In genomic region chr19:39306075-39306474, GRCh38 we compare ENCODE assay signal across 34 cellular contexts. TPM values are rescaled to one million over a fixed set of nuclear protein-coding genes. Genes with fewer than 3 reads are reported as not detected.
"Had no signal": no experiment of that assay in that cellular context is flagged by ENCODE, and none has a peak within 500 bp of the region (broad histone marks: within the 10 kb centered on the region; RNA-seq: fewer than 3 reads in every experiment).

No MANE protein-coding gene starts in this region.

- H3K4me3 Mint-ChIP-seq: dendritic cell treated with granulocyte-macrophage colony-stimulating factor and Interleukin-4, amounts not matched to agents 40 ng/mL and 50 ng/mL, for 4 days; naive B cell; natural killer cell treated with Interleukin-12 subunit alpha and Interleukin-12 subunit beta and Interleukin-15 and Interleukin-18, amount 100 ng/mL, for 72 hours; stimulated activated effector memory CD8-positive, alpha-beta T cell treated with anti-CD3 and anti-CD28 coated beads, Interleukin-12 subunit alpha, Interleukin-12 subunit beta, amount 100 ng/mL, for 72 hours had no signal

- H3K4me3 ChIP-seq: colonic mucosa, esophagus muscularis mucosa, gastroesophageal sphincter, heart right ventricle, lung, mucosa of descending colon, testis, tibial artery had no signal

- H3K79me2 ChIP-seq: parathyroid adenoma had no signal

- H2AFZ ChIP-seq: parathyroid adenoma had no signal

- H3K9me3 ChIP-seq: colonic mucosa, esophagus muscularis mucosa, gastroesophageal sphincter, heart right ventricle, mucosa of descending colon, neutrophil, testis, tibial artery had no signal

- ATAC-seq: foreskin keratinocyte; gastroesophageal sphincter; left lobe of liver; mucosa of descending colon; natural killer cell treated with Interleukin-12 subunit alpha and Interleukin-12 subunit beta and Interleukin-15 and Interleukin-18, amount 100 ng/mL, for 72 hours; sciatic nerve; stimulated activated effector memory CD8-positive, alpha-beta T cell treated with anti-CD3 and anti-CD28 coated beads, Interleukin-12 subunit alpha, Interleukin-12 subunit beta, amount 100 ng/mL, for 72 hours; stimulated activated naive CD8-positive, alpha-beta T cell treated with anti-CD3 and anti-CD28 coated beads, Interleukin-15, Interleukin-2, amounts not matched to agents 100 U/mL and 50 U/mL, for 24 hours had no signal

- H3K27me3 ChIP-seq: neutrophil, testis had no signal

- H3K36me3 ChIP-seq: colonic mucosa, esophagus muscularis mucosa, gastroesophageal sphincter, tibial artery had no signal

- H3K27ac ChIP-seq: colonic mucosa, esophagus muscularis mucosa, foreskin keratinocyte, gastroesophageal sphincter, heart right ventricle, neutrophil, parathyroid adenoma, testis, tibial artery had no signal

- FAIRE-seq: keratinocyte had no signal

- DNase-seq: colonic mucosa; effector CD8-positive, alpha-beta T cell; endodermal cell; foreskin keratinocyte; heart right ventricle; hypothalamus; mucosa of descending colon; naive B cell; stimulated activated CD4-positive, alpha-beta T cell treated with anti-CD3 and anti-CD28 coated beads, Interleukin-2, amount 100 ng/mL, for 24 hours; stimulated activated CD4-positive, alpha-beta T cell treated with anti-CD3 and anti-CD28 coated beads, Interleukin-4, amount 100 ng/mL, for 24 hours; stimulated activated naive CD8-positive, alpha-beta T cell treated with anti-CD3 and anti-CD28 coated beads, Interleukin-15, Interleukin-2, amounts not matched to agents 100 U/mL and 50 U/mL, for 24 hours; substantia nigra; testis; tibial artery had no signal

- H3K4me1 ChIP-seq: foreskin keratinocyte, parathyroid adenoma, testis had no signal

- H3K36me3 Mint-ChIP-seq: natural killer cell treated with Interleukin-12 subunit alpha and Interleukin-12 subunit beta and Interleukin-15 and Interleukin-18, amount 100 ng/mL, for 72 hours had no signal

- H3K27ac Mint-ChIP-seq: endodermal cell; natural killer cell treated with Interleukin-12 subunit alpha and Interleukin-12 subunit beta and Interleukin-15 and Interleukin-18, amount 100 ng/mL, for 72 hours; progenitor cell of endocrine pancreas had no signal

- H3K9me3 Mint-ChIP-seq: dendritic cell treated with granulocyte-macrophage colony-stimulating factor and Interleukin-4, amounts not matched to agents 40 ng/mL and 50 ng/mL, for 4 days; endodermal cell; mesothelial cell of epicardium; natural killer cell treated with Interleukin-12 subunit alpha and Interleukin-12 subunit beta and Interleukin-15 and Interleukin-18, amount 100 ng/mL, for 72 hours; neural crest cell; stimulated activated effector memory CD8-positive, alpha-beta T cell treated with anti-CD3 and anti-CD28 coated beads, Interleukin-12 subunit alpha, Interleukin-12 subunit beta, amount 100 ng/mL, for 72 hours; type B pancreatic cell had no signal

- H3K27me3 Mint-ChIP-seq: natural killer cell treated with Interleukin-12 subunit alpha and Interleukin-12 subunit beta and Interleukin-15 and Interleukin-18, amount 100 ng/mL, for 72 hours had no signal

- H3K9ac ChIP-seq: parathyroid adenoma had no signal

RNA-seq across cellular contexts. Expression of gene IFNL1, which starts 9.9 kb away (rescaled TPM):
- total RNA-seq: colonic mucosa, endodermal cell, epithelial cell of proximal tubule, esophagus muscularis mucosa, fibroblast of lung, foreskin keratinocyte, gastroesophageal sphincter, heart right ventricle, left lobe of liver, liver, lung, mesothelial cell of epicardium, mucosa of descending colon, neural crest cell, omental fat pad, progenitor cell of endocrine pancreas, sciatic nerve, testis, urinary bladder had no signal
- polyA plus RNA-seq: fibroblast of lung, foreskin keratinocyte, heart right ventricle, keratinocyte, liver, urinary bladder had no signal

RNA-seq across cellular contexts. Expression of gene GMFG, which starts 29.8 kb away (rescaled TPM):
- total RNA-seq: endodermal cell, epithelial cell of proximal tubule, foreskin keratinocyte, mesothelial cell of epicardium, progenitor cell of endocrine pancreas had no signal
- polyA plus RNA-seq: keratinocyte had no signal

RNA-seq across cellular contexts. Expression of gene IFNL2, which starts 37.9 kb away (rescaled TPM):
- total RNA-seq: colonic mucosa; endodermal cell; epithelial cell of proximal tubule; esophagus muscularis mucosa; fibroblast of lung; foreskin keratinocyte; gastroesophageal sphincter; heart right ventricle; left lobe of liver; liver; lung; mesothelial cell of epicardium; mucosa of descending colon; natural killer cell treated with Interleukin-12 subunit alpha and Interleukin-12 subunit beta and Interleukin-15 and Interleukin-18, amount 100 ng/mL, for 72 hours; neural crest cell; omental fat pad; progenitor cell of endocrine pancreas; sciatic nerve; urinary bladder had no signal
- polyA plus RNA-seq: fibroblast of lung, foreskin keratinocyte, heart right ventricle, keratinocyte, liver, lung, urinary bladder had no signal
